ENCODE assay signal across 17 cellular contexts in the genomic region with DNA sequence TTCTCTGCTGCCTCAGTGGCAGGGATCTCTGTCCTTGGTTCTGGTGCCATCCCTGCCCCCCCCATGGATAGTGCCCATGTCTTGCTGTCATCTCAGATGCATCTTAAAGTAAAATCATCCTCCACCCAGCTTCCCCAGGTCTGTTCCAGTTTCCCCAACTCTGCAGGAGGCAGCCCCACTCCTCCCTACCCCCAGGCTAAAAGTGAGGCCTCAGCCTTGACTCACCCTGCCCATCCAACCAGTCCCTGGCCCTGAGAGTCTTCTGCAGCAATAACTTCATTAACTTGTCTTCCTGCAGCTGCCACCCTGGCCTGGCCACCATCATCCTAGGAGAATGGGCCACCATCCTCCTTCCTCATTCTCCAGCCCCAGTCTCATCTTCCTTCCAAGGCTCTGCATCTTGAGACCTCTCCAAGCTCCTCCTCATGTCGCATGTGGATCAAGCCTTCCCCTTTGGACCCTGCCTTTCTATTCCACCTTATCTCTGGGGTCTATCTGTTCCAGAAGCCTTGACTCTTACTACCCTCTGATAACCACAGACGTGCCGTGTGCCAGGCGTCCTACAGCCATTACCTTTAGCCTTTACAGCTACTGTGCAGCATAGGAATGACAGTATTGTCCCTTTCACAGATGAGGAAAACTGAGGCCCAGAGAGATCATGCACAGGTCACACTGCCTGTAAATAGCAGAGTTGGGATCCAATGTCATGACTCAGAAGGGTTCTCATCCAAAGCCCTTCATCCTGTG. TPM values are rescaled to one million over a fixed set of nuclear protein-coding genes. Genes with fewer than 3 reads are reported as not detected.
"Had no signal": no experiment of that assay in that cellular context is flagged by ENCODE, and none has a peak within 500 bp of the region (broad histone marks: within the 10 kb centered on the region; RNA-seq: fewer than 3 reads in every experiment).

No MANE protein-coding gene starts in this region.

- ATAC-seq: activated CD8-positive, alpha-beta memory T cell treated with anti-CD3 and anti-CD28 coated beads, Interleukin-2, amount 10 ng/mL, durations not matched to agents 7 days and 5 days; gastrocnemius medialis had no signal

- H3K4me3 Mint-ChIP-seq: activated CD8-positive, alpha-beta memory T cell treated with anti-CD3 and anti-CD28 coated beads, Interleukin-2, amount 10 ng/mL, durations not matched to agents 7 days and 5 days; central memory CD8-positive, alpha-beta T cell had no signal

- DNase-seq: activated CD4-positive, alpha-beta T cell treated with anti-CD3 and anti-CD28 coated beads, Interleukin-2, amount 50 U/mL, for 48 hours; activated CD8-positive, alpha-beta memory T cell treated with anti-CD3 and anti-CD28 coated beads, Interleukin-2, amount 10 ng/mL, durations not matched to agents 7 days and 5 days; activated effector memory CD4-positive, alpha-beta T cell treated with Interleukin-2 at 50 U/mL for 16 hours; activated naive CD4-positive, alpha-beta T cell treated with anti-CD3 and anti-CD28 coated beads, Interleukin-2, amount 50 U/mL, for 16 hours; activated T-cell treated with anti-CD3 and anti-CD28 coated beads, Interleukin-2, amount 50 U/mL, for 1 hour; effector memory CD4-positive, alpha-beta T cell; gastrocnemius medialis; heart left ventricle; naive B cell; stimulated activated CD4-positive, alpha-beta T cell treated with anti-CD3 and anti-CD28 coated beads, Interleukin-1b, Interleukin-23, amount 100 ng/mL, for 48 hours; tibial artery; WERI-Rb-1 had no signal

- H3K36me3 Mint-ChIP-seq: activated CD8-positive, alpha-beta memory T cell treated with anti-CD3 and anti-CD28 coated beads, Interleukin-2, amount 10 ng/mL, durations not matched to agents 7 days and 5 days had no signal

- H3K27ac ChIP-seq: epithelial cell of prostate, gastrocnemius medialis, heart left ventricle, ovary, tibial artery, vagina, WERI-Rb-1 had no signal

- H3K4me1 Mint-ChIP-seq: activated CD8-positive, alpha-beta memory T cell treated with anti-CD3 and anti-CD28 coated beads, Interleukin-2, amount 10 ng/mL, durations not matched to agents 7 days and 5 days; central memory CD8-positive, alpha-beta T cell; naive B cell had no signal

- H3K27ac Mint-ChIP-seq: activated CD8-positive, alpha-beta memory T cell treated with anti-CD3 and anti-CD28 coated beads, Interleukin-2, amount 10 ng/mL, durations not matched to agents 7 days and 5 days had no signal

- H3K9me3 Mint-ChIP-seq: central memory CD8-positive, alpha-beta T cell had no signal

RNA-seq across cellular contexts. Expression of a gene that starts 2.0 kb away (rescaled TPM):
- total RNA-seq: activated CD8-positive, alpha-beta memory T cell treated with anti-CD3 and anti-CD28 coated beads, Interleukin-2, amount 10 ng/mL, durations not matched to agents 7 days and 5 days; gastrocnemius medialis; T-helper 1 cell treated with Interleukin-12 subunit alpha and Interleukin-12 subunit beta and Interleukin-4 antibody, amounts not matched to agents 30 ng/mL and 1 ng/mL, for 36 hours; vagina had no signal
